31 cellular contexts compared by ENCODE assay signal in genomic region chr16:20393801-20394637, GRCh38. TPM values are rescaled to one million over a fixed set of nuclear protein-coding genes. Genes with fewer than 3 reads are reported as not detected.
DNase-seq lines count a peak whose midpoint lies in the region; ATAC-seq, FAIRE-seq and TF ChIP-seq lines count a peak whose summit lies in the region.
"Had no signal": no experiment of that assay in that cellular context is flagged by ENCODE, and none has a peak within 500 bp of the region (broad histone marks: within the 10 kb centered on the region; RNA-seq: fewer than 3 reads in every experiment).

No MANE protein-coding gene starts in this region.

- H4K20me1 ChIP-seq in H9 (ENCODE audit: control insufficient read depth, insufficient read depth, insufficient read length) (no peaks in the 10 kb centered on the region), astrocyte (ENCODE audit: insufficient read depth, low read length) (no peaks in the 10 kb centered on the region)

- no peak overlapping the region for H3K56ac ChIP-seq in H9 (ENCODE audit: insufficient read length, low read depth, low read length)

- H3K27me3 ChIP-seq in H9 (ENCODE audit: insufficient read depth, low read length) (no peaks in the 10 kb centered on the region), astrocyte (ENCODE audit: insufficient read depth, low read length) (no peaks in the 10 kb centered on the region), left lung (no peaks in the 10 kb centered on the region)
- H3K27me3 ChIP-seq: esophagus squamous epithelium had no signal

- no peak for FAIRE-seq in astrocyte (lab: Jason Lieb, UNC)
- FAIRE-seq: colon, G401.6, GM19239, K562 had no signal

- H2BK12ac ChIP-seq in H9 (ENCODE audit: insufficient read length, low read depth, low read length): no peak overlapping the region

- H3K18ac ChIP-seq in H9 (ENCODE audit: insufficient read length, low read depth, low read length): no peak overlapping the region

- no peak overlapping the region for H2AK5ac ChIP-seq in H9 (ENCODE audit: insufficient read length, low read length)

- H3K27ac Mint-ChIP-seq in H9 (peak overlapping the region in 2 of 3 experiments; percentile 9 to 53; a peak in 2 of 7 replicates), astrocyte (ENCODE audit: unreplicated experiment) (peak overlapping the region; percentile 13)
- H3K27ac Mint-ChIP-seq: effector memory CD8-positive, alpha-beta T cell had no signal

- H4K5ac ChIP-seq in H9 (ENCODE audit: insufficient read length, low read depth, low read length): no peak overlapping the region

- H3K4me2 ChIP-seq in H9 (ENCODE audit: insufficient read depth, insufficient read length, low read length): no peak overlapping the region
- H3K4me2 ChIP-seq in astrocyte (ENCODE audit: low read length): no peak overlapping the region

- H3K4me1 Mint-ChIP-seq in H9 (peaks cover 4 to 6% of the 10 kb centered on the region in 2 experiments), astrocyte (ENCODE audit: low read depth, unreplicated experiment) (peaks cover 6% of the 10 kb centered on the region)

- H3K23ac ChIP-seq in H9 (ENCODE audit: insufficient read length, low read depth, low read length): no peak overlapping the region

- H3K36me3 ChIP-seq in astrocyte (ENCODE audit: insufficient read depth, low read length) (no peaks in the 10 kb centered on the region), left lung (no peaks in the 10 kb centered on the region)
- H3K36me3 ChIP-seq: esophagus squamous epithelium, HAP-1 had no signal

- intact Hi-C loops in left lung (cut with DNase I): no loop called here

- H2BK120ac ChIP-seq in H9 (ENCODE audit: low read depth, low read length, poor library complexity, severe bottlenecking): no peak overlapping the region

- H3K9me3 Mint-ChIP-seq in H9: no peaks in the 10 kb centered on the region
- no peaks in the 10 kb centered on the region for H3K9me3 Mint-ChIP-seq in astrocyte (ENCODE audit: unreplicated experiment)
- H3K9me3 Mint-ChIP-seq: effector memory CD8-positive, alpha-beta T cell had no signal

- H3K9ac ChIP-seq in H9 (ENCODE audit: extremely low read depth, insufficient read length, low read length) (no peak overlapping the region), astrocyte (ENCODE audit: low read length) (no peak overlapping the region)

- no peak overlapping the region for H3K14ac ChIP-seq in H9 (ENCODE audit: insufficient read depth, low read length)

- H3K79me1 ChIP-seq in H9 (ENCODE audit: insufficient read depth, low read depth, low read length, poor library complexity, severe bottlenecking): no peaks in the 10 kb centered on the region

- H3K4me3 ChIP-seq in astrocyte (ENCODE audit: insufficient read depth, low read depth, low read length): no peak overlapping the region
- H3K4me3 ChIP-seq in left lung: no peak overlapping the region
- H3K4me3 ChIP-seq: esophagus squamous epithelium, HAP-1, K562, lung had no signal

- no peaks in the 10 kb centered on the region for H3K23me2 ChIP-seq in H9 (ENCODE audit: insufficient read length, low read depth, low read length, poor library complexity, severe bottlenecking)

- H3K79me2 ChIP-seq in H9 (ENCODE audit: insufficient read depth, low read length) (no peaks in the 10 kb centered on the region), astrocyte (ENCODE audit: insufficient read depth, low read length) (no peaks in the 10 kb centered on the region)

- no peak overlapping the region for H3K4me3 Mint-ChIP-seq in H9
- H3K4me3 Mint-ChIP-seq in astrocyte (ENCODE audit: unreplicated experiment): no peak overlapping the region
- H3K4me3 Mint-ChIP-seq: effector memory CD8-positive, alpha-beta T cell had no signal

- no peak overlapping the region for H4K91ac ChIP-seq in H9 (ENCODE audit: insufficient read length, low read depth, low read length)

- H3K9me3 ChIP-seq in H9 (ENCODE audit: control insufficient read depth, low read depth, low read length) (no peaks in the 10 kb centered on the region), astrocyte (ENCODE audit: insufficient read depth, low read depth, low read length) (no peaks in the 10 kb centered on the region), left lung (no peaks in the 10 kb centered on the region)
- H3K9me3 ChIP-seq: esophagus squamous epithelium, HAP-1 had no signal

- H3K27me3 Mint-ChIP-seq in H9 (ENCODE audit: low read depth) (no peaks in the 10 kb centered on the region), astrocyte (ENCODE audit: low read depth, unreplicated experiment) (peaks cover 10% of the 10 kb centered on the region)
- H3K27me3 Mint-ChIP-seq: effector memory CD8-positive, alpha-beta T cell had no signal

- no peak overlapping the region for H3T11ph ChIP-seq in H9 (ENCODE audit: low read length)

- WGBS in H9 (ENCODE audit: extremely low coverage, insufficient read length, low lambda C conversion rate): no CpG with 5 or more reads among the region's 3 CpGs

- no peak overlapping the region for H3K27ac ChIP-seq in H9 (ENCODE audit: insufficient read length, low read depth, low read length)
- no peak overlapping the region for H3K27ac ChIP-seq in astrocyte (ENCODE audit: low read depth, low read length)
- peak overlapping the region in 1 of 2 donors; percentile 9 for H3K27ac ChIP-seq in left lung

- no peak overlapping the region for H2BK5ac ChIP-seq in H9 (ENCODE audit: insufficient read length, low read length)

- H3K4ac ChIP-seq in H9 (ENCODE audit: low read depth, low read length): no peak overlapping the region

- H2AFZ ChIP-seq in H9 (ENCODE audit: low read length) (no peak overlapping the region), astrocyte (ENCODE audit: low read depth, low read length) (no peak overlapping the region)

- TF ChIP-seq CTCF in H9 (conservative IDR thresholded peaks at IDR 0.05) (no peak), astrocyte (IDR thresholded peaks at IDR 0.05; ENCODE audit: insufficient read depth, low read depth, low read length) (no peak), left lung (IDR thresholded peaks at IDR 0.05) (no peak)

- H3K4me1 ChIP-seq in H9 (ENCODE audit: insufficient read depth, low read length) (no peaks in the 10 kb centered on the region), astrocyte (ENCODE audit: insufficient read depth, low read length) (no peaks in the 10 kb centered on the region), left lung (no peaks in the 10 kb centered on the region)
- H3K4me1 ChIP-seq: esophagus squamous epithelium, HAP-1 had no signal

- H2BK20ac ChIP-seq in H9 (ENCODE audit: low read depth, low read length, poor library complexity, severe bottlenecking): no peak overlapping the region

- DNase-seq in H9 (no peak), astrocyte (ENCODE audit: low read depth) (no peak), left kidney (ENCODE audit: low read depth, low spot score) (peak; percentile 10), retina (peak; percentile 20), left lung (no peak), OCI-M1 (lab: John Stamatoyannopoulos, UW) (no peak), GDM1 (lab: John Stamatoyannopoulos, UW) (no peak)
- DNase-seq: ACHN; activated CD4-positive, CD25-positive, alpha-beta regulatory T cell; activated naive CD4-positive, alpha-beta T cell treated with Interleukin-2 at 50 U/mL for 16 hours; effector memory CD8-positive, alpha-beta T cell; esophagus squamous epithelium; foreskin melanocyte; MM.1S; NCI-H1417; NCI-H2107; RPMI8226; stimulated activated naive CD8-positive, alpha-beta T cell treated with anti-CD3 and anti-CD28 coated beads, Interleukin-15, Interleukin-2, amounts not matched to agents 100 U/mL and 50 U/mL, for 24 hours; T-helper 1 cell had no signal

- no peak overlapping the region for H4K8ac ChIP-seq in H9 (replicated peaks; ENCODE audit: insufficient read length, low read depth, low read length)

- ATAC-seq in left lung: no peak
- no peak for ATAC-seq in GM19397 (IDR thresholded peaks at IDR 0.05; ENCODE audit: unreplicated experiment)
- ATAC-seq: effector memory CD8-positive, alpha-beta T cell; K562; stimulated activated naive CD8-positive, alpha-beta T cell treated with anti-CD3 and anti-CD28 coated beads, Interleukin-15, Interleukin-2, amounts not matched to agents 100 U/mL and 50 U/mL, for 24 hours had no signal

- no peaks in the 10 kb centered on the region for H3K36me3 Mint-ChIP-seq in H9 (ENCODE audit: insufficient read depth in 1 of 3, low read depth in 3 of 3)
- no peaks in the 10 kb centered on the region for H3K36me3 Mint-ChIP-seq in astrocyte (ENCODE audit: low read depth, unreplicated experiment)

- no peak overlapping the region for H2BK15ac ChIP-seq in H9 (ENCODE audit: low read depth, low read length)

RNA-seq across cellular contexts. Expression of gene PDILT, which starts 10.5 kb away (rescaled TPM):
- total RNA-seq in H9 (2021) (not detected in 2 replicates), astrocyte (not detected in 2 replicates), left lung (not detected)
- total RNA-seq: esophagus squamous epithelium, HT1080, K562, lung, mucosa of gallbladder, NCI-H460, posterior vena cava, skeletal muscle tissue had no signal

RNA-seq across cellular contexts. Expression of gene ACSM5, which starts 15.3 kb away (rescaled TPM):
- total RNA-seq in H9 (2021) (not detected in 2 replicates), astrocyte (0.67 TPM in 1 of 2 replicates, not detected in the other), left lung (1 to 10 TPM in 1 of 2 donors, under 1 TPM in 1; 0.96 to 3.1 TPM)
- total RNA-seq: HT1080, K562, NCI-H460 had no signal

RNA-seq across cellular contexts. Expression of gene UMOD, which starts 41.5 kb away (rescaled TPM):
- total RNA-seq in H9 (2021) (not detected in 2 replicates), astrocyte (not detected in 2 replicates), left lung (not detected)
- total RNA-seq: esophagus squamous epithelium, HT1080, K562, lung, NCI-H460, posterior vena cava, skeletal muscle tissue had no signal

RNA-seq across cellular contexts. Expression of gene ACSM2A, which starts 57.3 kb away (rescaled TPM):
- total RNA-seq in H9 (2021) (not detected in 2 replicates), astrocyte (0.14 TPM in 1 of 2 replicates, not detected in the other), left lung (not detected)
- total RNA-seq: esophagus squamous epithelium, HT1080, lung, NCI-H460, posterior vena cava, skeletal muscle tissue had no signal

Comparison
In these comparisons a context has a peak if more than half of its experiments do, and no peak if none do; other contexts are left out.
1. DNase-seq: peak in left kidney (single experiment) and retina (single experiment); none in H9 (single experiment), astrocyte (single experiment), left lung (0 of 2), OCI-M1 (single experiment) and GDM1 (single experiment).